ENCODE assay signal across 30 cellular contexts in the genomic region with DNA sequence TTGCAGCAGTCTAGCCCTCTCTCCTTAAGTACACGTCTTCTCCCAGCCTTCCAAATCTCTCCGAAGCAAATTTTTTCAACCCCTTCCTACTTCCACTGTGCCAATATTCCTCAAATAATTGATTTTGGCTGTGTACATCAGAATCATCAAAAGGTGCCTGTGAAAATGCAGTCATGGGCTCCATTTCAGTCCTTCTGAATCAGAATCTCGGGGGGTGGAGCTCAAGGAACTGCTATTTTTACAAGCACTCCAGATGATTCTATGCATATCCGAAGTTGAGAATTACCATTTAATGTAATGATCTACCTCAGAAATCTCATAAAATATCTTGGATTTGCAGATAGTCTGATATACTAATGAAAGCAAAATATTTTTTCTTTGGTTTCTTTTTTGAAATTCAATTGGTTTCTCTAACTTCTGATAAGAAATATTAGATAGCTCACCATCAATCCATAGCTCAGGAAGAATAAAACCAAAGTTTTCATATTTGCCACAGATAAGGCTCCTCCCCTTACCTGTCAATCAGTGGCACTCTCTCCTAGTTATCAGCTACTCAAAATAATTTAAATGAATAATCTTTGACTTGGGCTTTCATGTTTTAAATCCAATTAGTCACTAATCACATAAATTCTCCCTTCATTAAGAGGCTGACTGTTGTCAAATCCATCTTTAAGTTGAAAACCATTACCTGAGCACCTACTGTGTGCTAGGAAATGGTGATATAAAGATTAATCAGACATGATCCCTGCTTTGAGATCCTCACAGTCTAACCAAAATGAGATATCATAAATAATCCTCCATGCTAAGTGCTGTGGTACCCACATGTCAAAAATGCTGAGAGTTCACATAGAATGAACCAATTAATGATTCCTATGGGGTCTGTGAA. TPM values are rescaled to one million over a fixed set of nuclear protein-coding genes. Genes with fewer than 3 reads are reported as not detected.
A peak's percentile ranks its signal among the peaks of the same experiment; 100 is the strongest.
DNase-seq lines count a peak whose midpoint lies in the region; ATAC-seq, FAIRE-seq and TF ChIP-seq lines count a peak whose summit lies in the region.
"Had no signal": no experiment of that assay in that cellular context is flagged by ENCODE, and none has a peak within 500 bp of the region (broad histone marks: within the 10 kb centered on the region; RNA-seq: fewer than 3 reads in every experiment).

No MANE protein-coding gene starts in this region.

- TF ChIP-seq CTCF in astrocyte (IDR thresholded peaks at IDR 0.05; ENCODE audit: insufficient read depth, low read depth, low read length) (no peak), foreskin fibroblast (IDR thresholded peaks at IDR 0.05; ENCODE audit: low read depth, low read length) (no peak)

- H4K20me1 ChIP-seq in astrocyte (ENCODE audit: insufficient read depth, low read length): no peaks in the 10 kb centered on the region

- no peaks in the 10 kb centered on the region for H3K36me3 ChIP-seq in astrocyte (ENCODE audit: insufficient read depth, low read length)
- H3K36me3 ChIP-seq in skeletal muscle satellite cell (ENCODE audit: insufficient read depth, low read length): no peaks in the 10 kb centered on the region
- H3K36me3 ChIP-seq: ascending aorta, lower lobe of right lung, Peyer's patch, SJCRH30, vagina had no signal

- no peak overlapping the region for H3K27ac ChIP-seq in astrocyte (ENCODE audit: low read depth, low read length)
- H3K27ac ChIP-seq: ascending aorta, lower lobe of right lung, Peyer's patch, SJCRH30, testis, vagina had no signal

- H3K4me1 ChIP-seq in astrocyte (ENCODE audit: insufficient read depth, low read length) (peaks cover 17% of the 10 kb centered on the region), skeletal muscle satellite cell (ENCODE audit: control insufficient read depth, insufficient read depth, low read length) (peaks cover 55% of the 10 kb centered on the region)
- H3K4me1 ChIP-seq: ascending aorta, lower lobe of right lung, Peyer's patch, SJCRH30, testis, vagina had no signal

- H3K9me3 Mint-ChIP-seq in astrocyte (ENCODE audit: unreplicated experiment): no peaks in the 10 kb centered on the region
- H3K9me3 Mint-ChIP-seq: activated CD8-positive, alpha-beta T cell treated with anti-CD3 and anti-CD28 coated beads for 36 hours; central memory CD8-positive, alpha-beta T cell had no signal

- H3K27me3 ChIP-seq in astrocyte (ENCODE audit: insufficient read depth, low read length) (no peaks in the 10 kb centered on the region), skeletal muscle satellite cell (ENCODE audit: control insufficient read depth, insufficient read depth, low read length) (no peaks in the 10 kb centered on the region)
- H3K27me3 ChIP-seq: ascending aorta, Peyer's patch, SJCRH30, testis, vagina had no signal

- H3K9me3 ChIP-seq in astrocyte (ENCODE audit: insufficient read depth, low read depth, low read length) (no peaks in the 10 kb centered on the region), skeletal muscle satellite cell (replicated peaks; ENCODE audit: low read length) (no peaks in the 10 kb centered on the region)
- H3K9me3 ChIP-seq: ascending aorta, lower lobe of right lung, Peyer's patch, SJCRH30, testis, vagina had no signal

- peak; percentile 40 for DNase-seq in OCI-M1 (lab: John Stamatoyannopoulos, UW)
- DNase-seq in astrocyte (ENCODE audit: low read depth): no peak
- peak; percentile 41 to 63 for DNase-seq in foreskin fibroblast
- DNase-seq in activated T-cell treated with anti-CD3 and anti-CD28 coated beads, Interleukin-2, amount 50 U/mL, for 48 hours: no peak
- no peak for DNase-seq in activated CD4-positive, CD25-positive, alpha-beta regulatory T cell treated with anti-CD3 and anti-CD28 coated beads, Interleukin-2, amount 50 U/mL, for 72 hours
- no peak for DNase-seq in 8988T
- DNase-seq: activated CD8-positive, alpha-beta T cell treated with anti-CD3 and anti-CD28 coated beads for 36 hours; Karpas-422; kidney glomerular epithelial cell; lower lobe of right lung; NCI-H1694; NCI-H2171; NCI-H510A treated with DMSO at 0.1 percent for 48 hours; Peyer's patch; posterior cingulate gyrus; SJCRH30; stimulated activated CD4-positive, alpha-beta T cell treated with anti-CD3 and anti-CD28 coated beads, Interleukin-4, amount 100 ng/mL, for 4 hours; stimulated activated naive CD4-positive, alpha-beta T cell; testis had no signal

- no peak for ATAC-seq in HG03342 (IDR thresholded peaks at IDR 0.05; ENCODE audit: unreplicated experiment)
- ATAC-seq: activated CD4-positive, CD25-positive, alpha-beta regulatory T cell treated with anti-CD3 and anti-CD28 coated beads, Interleukin-2, amount 50 U/mL, for 24 hours; activated CD8-positive, alpha-beta T cell treated with anti-CD3 and anti-CD28 coated beads for 36 hours; lower lobe of right lung; sciatic nerve had no signal

- no peaks in the 10 kb centered on the region for H3K79me2 ChIP-seq in astrocyte (ENCODE audit: insufficient read depth, low read length)

- no peaks in the 10 kb centered on the region for H3K27me3 Mint-ChIP-seq in astrocyte (ENCODE audit: low read depth, unreplicated experiment)
- H3K27me3 Mint-ChIP-seq: activated CD8-positive, alpha-beta T cell treated with anti-CD3 and anti-CD28 coated beads for 36 hours; central memory CD8-positive, alpha-beta T cell had no signal

- H2AFZ ChIP-seq in astrocyte (ENCODE audit: low read depth, low read length): no peak overlapping the region

- no peaks in the 10 kb centered on the region for H3K36me3 Mint-ChIP-seq in astrocyte (ENCODE audit: low read depth, unreplicated experiment)

- H3K4me2 ChIP-seq in astrocyte (ENCODE audit: low read length) (no peak overlapping the region), skeletal muscle satellite cell (ENCODE audit: low read length) (peak overlapping the region; percentile 53)

- H3K4me1 Mint-ChIP-seq in astrocyte (ENCODE audit: low read depth, unreplicated experiment): peaks cover 8% of the 10 kb centered on the region
- H3K4me1 Mint-ChIP-seq: central memory CD8-positive, alpha-beta T cell had no signal

- H3K4me3 Mint-ChIP-seq in astrocyte (ENCODE audit: unreplicated experiment): no peak overlapping the region
- H3K4me3 Mint-ChIP-seq: activated CD8-positive, alpha-beta T cell treated with anti-CD3 and anti-CD28 coated beads for 36 hours; activated naive CD8-positive, alpha-beta T cell; central memory CD8-positive, alpha-beta T cell; T-helper 1 cell treated with Interleukin-12 subunit alpha and Interleukin-12 subunit beta and Interleukin-4 antibody, amounts not matched to agents 30 μg/mL and 1 μg/mL, for 36 hours had no signal

- H3K27ac Mint-ChIP-seq in astrocyte (ENCODE audit: unreplicated experiment): no peak overlapping the region
- H3K27ac Mint-ChIP-seq: activated CD8-positive, alpha-beta T cell treated with anti-CD3 and anti-CD28 coated beads for 36 hours; activated naive CD8-positive, alpha-beta T cell; T-helper 1 cell treated with Interleukin-12 subunit alpha and Interleukin-12 subunit beta and Interleukin-4 antibody, amounts not matched to agents 30 μg/mL and 1 μg/mL, for 36 hours had no signal

- no peak overlapping the region for H3K9ac ChIP-seq in astrocyte (ENCODE audit: low read length)
- peak overlapping the region; percentile 65 for H3K9ac ChIP-seq in skeletal muscle satellite cell (ENCODE audit: low read depth, low read length)

- peak; percentile 78 for FAIRE-seq in astrocyte (lab: Jason Lieb, UNC)
- FAIRE-seq: GM18507, TTC549 had no signal

- H3K4me3 ChIP-seq in astrocyte (ENCODE audit: insufficient read depth, low read depth, low read length) (no peak overlapping the region), foreskin fibroblast (ENCODE audit: low read depth in 1 of 2, low read length in 2 of 2) (no peak overlapping the region), skeletal muscle satellite cell (ENCODE audit: low read length) (peak overlapping the region; percentile 34)
- H3K4me3 ChIP-seq: lower lobe of right lung, Peyer's patch, SJCRH30, testis, vagina had no signal

RNA-seq across cellular contexts. Expression of gene STXBP5, which starts 36.4 kb away (rescaled TPM):
- 21.8 and 25.7 TPM in 2 replicates for total RNA-seq in astrocyte
- 73.6 and 112 TPM in 2 replicates for total RNA-seq in skeletal muscle satellite cell (2012; rRNA removed)

Comparison
In these comparisons a context has a peak if more than half of its experiments do, and no peak if none do; other contexts are left out.
1. DNase-seq: peak in OCI-M1 (single experiment) and foreskin fibroblast (2 of 2); none in astrocyte (single experiment), activated T-cell treated with anti-CD3 and anti-CD28 coated beads, Interleukin-2, amount 50 U/mL, for 48 hours (0 of 2), activated CD4-positive, CD25-positive, alpha-beta regulatory T cell treated with anti-CD3 and anti-CD28 coated beads, Interleukin-2, amount 50 U/mL, for 72 hours (single experiment) and 8988T (single experiment).